Comparison of ENCODE assay signal across 2 cellular contexts in the genomic region with DNA sequence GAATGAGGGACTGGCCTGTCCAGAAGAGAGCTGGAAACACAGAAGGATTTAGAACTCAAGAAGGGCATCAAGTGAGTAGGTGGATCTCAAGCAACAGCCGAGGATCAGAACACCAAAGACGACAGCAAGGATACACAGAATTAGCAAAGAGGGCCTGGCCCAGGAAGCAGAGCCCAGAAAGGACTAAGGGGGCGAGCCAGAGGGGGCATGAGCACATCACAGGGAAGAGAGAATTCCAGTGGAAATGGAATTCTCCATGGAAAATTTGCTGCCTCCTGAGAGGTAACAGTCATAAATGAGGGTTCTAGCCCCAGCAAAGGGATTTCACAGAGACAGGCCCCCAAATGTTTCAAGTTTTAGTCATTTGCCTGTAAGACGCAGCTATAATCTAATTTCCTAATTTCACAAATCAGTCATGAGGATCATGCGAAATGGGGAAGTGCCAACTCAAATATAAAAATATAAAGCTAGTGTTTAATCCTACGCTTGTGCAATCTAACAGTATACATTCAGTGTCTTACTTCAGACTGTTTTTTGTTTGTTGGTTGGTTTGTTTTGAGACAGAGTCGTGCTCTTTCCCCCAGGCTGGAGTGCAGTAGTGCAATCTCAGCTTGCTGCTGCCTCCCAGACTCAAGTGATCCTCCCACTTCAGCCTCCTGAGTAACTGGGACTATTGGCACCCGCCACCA.
TF ChIP-seq lines count a peak whose summit lies in the region.

No MANE protein-coding gene starts in this region.

TF ChIP-seq in HepG2, 621 proteins besides CTCF, POLR2A, EP300 and RAD21:
- TF ChIP-seq TBX2 (CRISPR knock-in tag; IDR thresholded peaks at IDR 0.05; ENCODE audit: borderline replicate concordance) (no peak), ZSCAN31 (CRISPR knock-in tag; IDR thresholded peaks at IDR 0.05; ENCODE audit: low read depth) (no peak), ZNF83 (CRISPR knock-in tag; IDR thresholded peaks at IDR 0.05; ENCODE audit: borderline replicate concordance) (no peak), CCDC6 (CRISPR knock-in tag; IDR thresholded peaks at IDR 0.05) (no peak), CREM (IDR thresholded peaks at IDR 0.05) (no peak), CREM (CRISPR knock-in tag; IDR thresholded peaks at IDR 0.05) (no peak), ZNF660 (CRISPR knock-in tag; IDR thresholded peaks at IDR 0.05; ENCODE audit: borderline replicate concordance, low read depth) (no peak), ZNF367 (CRISPR knock-in tag; IDR thresholded peaks at IDR 0.05; ENCODE audit: borderline replicate concordance) (no peak), HNF4G (IDR thresholded peaks at IDR 0.05; ENCODE audit: borderline replicate concordance, low read depth, low read length) (no peak), HNF4G (CRISPR knock-in tag; IDR thresholded peaks at IDR 0.05; ENCODE audit: borderline replicate concordance, low read depth) (no peak), HOXD1 (CRISPR knock-in tag; IDR thresholded peaks at IDR 0.05) (no peak), ZNF563 (CRISPR knock-in tag; IDR thresholded peaks at IDR 0.05) (no peak), NR2F1 (CRISPR knock-in tag; IDR thresholded peaks at IDR 0.05) (no peak), FOXJ3 (CRISPR knock-in tag; IDR thresholded peaks at IDR 0.05; ENCODE audit: borderline replicate concordance) (no peak)

TF ChIP-seq in GM23338, 12 proteins besides CTCF, POLR2A, EP300 and RAD21:
- TF ChIP-seq POLR2AphosphoS5 (IDR thresholded peaks at IDR 0.05; ENCODE audit: low read depth) (no peak), JUNB (IDR thresholded peaks at IDR 0.05; ENCODE audit: unreplicated experiment) (no peak), REST (IDR thresholded peaks at IDR 0.05; ENCODE audit: unreplicated experiment) (no peak), CREB1 (CRISPR knock-in tag; IDR thresholded peaks at IDR 0.05; ENCODE audit: low read depth) (no peak), EZH2 (IDR thresholded peaks at IDR 0.05; ENCODE audit: low read depth, unreplicated experiment) (no peak), STAT1 (IDR thresholded peaks at IDR 0.05; ENCODE audit: unreplicated experiment) (no peak), ZNF331 (CRISPR knock-in tag; IDR thresholded peaks at IDR 0.05; ENCODE audit: low read depth) (no peak)
- TF ChIP-seq, protein P1, sequence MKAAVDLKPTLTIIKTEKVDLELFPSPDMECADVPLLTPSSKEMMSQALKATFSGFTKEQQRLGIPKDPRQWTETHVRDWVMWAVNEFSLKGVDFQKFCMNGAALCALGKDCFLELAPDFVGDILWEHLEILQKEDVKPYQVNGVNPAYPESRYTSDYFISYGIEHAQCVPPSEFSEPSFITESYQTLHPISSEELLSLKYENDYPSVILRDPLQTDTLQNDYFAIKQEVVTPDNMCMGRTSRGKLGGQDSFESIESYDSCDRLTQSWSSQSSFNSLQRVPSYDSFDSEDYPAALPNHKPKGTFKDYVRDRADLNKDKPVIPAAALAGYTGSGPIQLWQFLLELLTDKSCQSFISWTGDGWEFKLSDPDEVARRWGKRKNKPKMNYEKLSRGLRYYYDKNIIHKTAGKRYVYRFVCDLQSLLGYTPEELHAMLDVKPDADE (IDR thresholded peaks at IDR 0.05), result no peak
- TF ChIP-seq, protein P2, sequence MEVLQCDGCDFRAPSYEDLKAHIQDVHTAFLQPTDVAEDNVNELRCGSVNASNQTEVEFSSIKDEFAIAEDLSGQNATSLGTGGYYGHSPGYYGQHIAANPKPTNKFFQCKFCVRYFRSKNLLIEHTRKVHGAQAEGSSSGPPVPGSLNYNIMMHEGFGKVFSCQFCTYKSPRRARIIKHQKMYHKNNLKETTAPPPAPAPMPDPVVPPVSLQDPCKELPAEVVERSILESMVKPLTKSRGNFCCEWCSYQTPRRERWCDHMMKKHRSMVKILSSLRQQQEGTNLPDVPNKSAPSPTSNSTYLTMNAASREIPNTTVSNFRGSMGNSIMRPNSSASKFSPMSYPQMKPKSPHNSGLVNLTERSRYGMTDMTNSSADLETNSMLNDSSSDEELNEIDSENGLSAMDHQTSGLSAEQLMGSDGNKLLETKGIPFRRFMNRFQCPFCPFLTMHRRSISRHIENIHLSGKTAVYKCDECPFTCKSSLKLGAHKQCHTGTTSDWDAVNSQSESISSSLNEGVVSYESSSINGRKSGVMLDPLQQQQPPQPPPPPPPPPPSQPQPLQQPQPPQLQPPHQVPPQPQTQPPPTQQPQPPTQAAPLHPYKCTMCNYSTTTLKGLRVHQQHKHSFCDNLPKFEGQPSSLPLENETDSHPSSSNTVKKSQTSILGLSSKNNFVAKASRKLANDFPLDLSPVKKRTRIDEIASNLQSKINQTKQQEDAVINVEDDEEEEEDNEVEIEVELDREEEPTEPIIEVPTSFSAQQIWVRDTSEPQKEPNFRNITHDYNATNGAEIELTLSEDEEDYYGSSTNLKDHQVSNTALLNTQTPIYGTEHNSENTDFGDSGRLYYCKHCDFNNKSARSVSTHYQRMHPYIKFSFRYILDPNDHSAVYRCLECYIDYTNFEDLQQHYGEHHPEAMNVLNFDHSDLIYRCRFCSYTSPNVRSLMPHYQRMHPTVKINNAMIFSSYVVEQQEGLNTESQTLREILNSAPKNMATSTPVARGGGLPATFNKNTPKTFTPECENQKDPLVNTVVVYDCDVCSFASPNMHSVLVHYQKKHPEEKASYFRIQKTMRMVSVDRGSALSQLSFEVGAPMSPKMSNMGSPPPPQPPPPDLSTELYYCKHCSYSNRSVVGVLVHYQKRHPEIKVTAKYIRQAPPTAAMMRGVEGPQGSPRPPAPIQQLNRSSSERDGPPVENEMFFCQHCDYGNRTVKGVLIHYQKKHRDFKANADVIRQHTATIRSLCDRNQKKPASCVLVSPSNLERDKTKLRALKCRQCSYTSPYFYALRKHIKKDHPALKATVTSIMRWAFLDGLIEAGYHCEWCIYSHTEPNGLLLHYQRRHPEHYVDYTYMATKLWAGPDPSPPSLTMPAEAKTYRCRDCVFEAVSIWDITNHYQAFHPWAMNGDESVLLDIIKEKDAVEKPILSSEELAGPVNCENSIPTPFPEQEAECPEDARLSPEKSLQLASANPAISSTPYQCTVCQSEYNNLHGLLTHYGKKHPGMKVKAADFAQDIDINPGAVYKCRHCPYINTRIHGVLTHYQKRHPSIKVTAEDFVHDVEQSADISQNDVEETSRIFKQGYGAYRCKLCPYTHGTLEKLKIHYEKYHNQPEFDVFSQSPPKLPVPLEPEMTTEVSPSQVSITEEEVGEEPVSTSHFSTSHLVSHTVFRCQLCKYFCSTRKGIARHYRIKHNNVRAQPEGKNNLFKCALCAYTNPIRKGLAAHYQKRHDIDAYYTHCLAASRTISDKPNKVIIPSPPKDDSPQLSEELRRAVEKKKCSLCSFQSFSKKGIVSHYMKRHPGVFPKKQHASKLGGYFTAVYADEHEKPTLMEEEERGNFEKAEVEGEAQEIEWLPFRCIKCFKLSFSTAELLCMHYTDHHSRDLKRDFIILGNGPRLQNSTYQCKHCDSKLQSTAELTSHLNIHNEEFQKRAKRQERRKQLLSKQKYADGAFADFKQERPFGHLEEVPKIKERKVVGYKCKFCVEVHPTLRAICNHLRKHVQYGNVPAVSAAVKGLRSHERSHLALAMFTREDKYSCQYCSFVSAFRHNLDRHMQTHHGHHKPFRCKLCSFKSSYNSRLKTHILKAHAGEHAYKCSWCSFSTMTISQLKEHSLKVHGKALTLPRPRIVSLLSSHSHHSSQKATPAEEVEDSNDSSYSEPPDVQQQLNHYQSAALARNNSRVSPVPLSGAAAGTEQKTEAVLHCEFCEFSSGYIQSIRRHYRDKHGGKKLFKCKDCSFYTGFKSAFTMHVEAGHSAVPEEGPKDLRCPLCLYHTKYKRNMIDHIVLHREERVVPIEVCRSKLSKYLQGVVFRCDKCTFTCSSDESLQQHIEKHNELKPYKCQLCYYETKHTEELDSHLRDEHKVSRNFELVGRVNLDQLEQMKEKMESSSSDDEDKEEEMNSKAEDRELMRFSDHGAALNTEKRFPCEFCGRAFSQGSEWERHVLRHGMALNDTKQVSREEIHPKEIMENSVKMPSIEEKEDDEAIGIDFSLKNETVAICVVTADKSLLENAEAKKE (CRISPR knock-in tag; IDR thresholded peaks at IDR 0.05), result no peak
TF ChIP-seq in GM23338: peak in this region for 0.
